In genomic region chr17:57889892-57890856, GRCh38 we compare ENCODE assay signal across 9 cellular contexts. TPM values are rescaled to one million over a fixed set of nuclear protein-coding genes. Genes with fewer than 3 reads are reported as not detected.
DNase-seq lines count a peak whose midpoint lies in the region; ATAC-seq and TF ChIP-seq lines count a peak whose summit lies in the region.
"Had no signal": no experiment of that assay in that cellular context is flagged by ENCODE, and none has a peak within 500 bp of the region (broad histone marks: within the 10 kb centered on the region; RNA-seq: fewer than 3 reads in every experiment).

No MANE protein-coding gene starts in this region.

- DNase-seq in EH (ENCODE audit: low read depth) (peak; percentile 87), adrenal gland (peak; percentile 92 to 98 (median 95)), Right ventricle myocardium superior (peak; percentile 93), renal cortical epithelial cell (ENCODE audit: low read depth) (peak; percentile 91), HuH-7.5 (ENCODE audit: low spot score) (no peak), iPS-NIHi11 (ENCODE audit: low spot score) (no peak)
- no peak for DNase-seq in activated CD4-positive, alpha-beta T cell treated with anti-CD3 and anti-CD28 coated beads, Interleukin-2, amount 50 U/mL, for 4 hours
- DNase-seq: stimulated activated naive CD4-positive, alpha-beta T cell had no signal

- no peak overlapping the region for H3K4me3 ChIP-seq in adrenal gland

- peaks cover 58 to 69% of the 10 kb centered on the region in 2 donors for H3K4me1 ChIP-seq in adrenal gland (replicated peaks in 1 of 2)

- intact Hi-C loops in adrenal gland (cut with DNase I): no loop called here
- intact Hi-C loops in Right ventricle myocardium superior (cut with DNase I): loop anchor here (5.0 kb wide), 1 partner anchor 92 kb away; no protein-coding TSS in a partner anchor

- TF ChIP-seq CTCF in adrenal gland (IDR thresholded peaks at IDR 0.05): peak in 3 of 6 experiments; percentile 16 to 44 (median 44)

- H3K9me3 ChIP-seq in adrenal gland (replicated peaks in 1 of 3): no peaks in the 10 kb centered on the region

- peak; percentile 57 for ATAC-seq in Right ventricle myocardium superior (ENCODE audit: poor library complexity)
- no peak for ATAC-seq in HG03442 (IDR thresholded peaks at IDR 0.05; ENCODE audit: unreplicated experiment)

- TF ChIP-seq POLR2A in adrenal gland (IDR thresholded peaks at IDR 0.05): peak in 1 of 2 donors; percentile 8

- peaks cover 0 to 5% of the 10 kb centered on the region in 2 donors for H3K36me3 ChIP-seq in adrenal gland (replicated peaks in 1 of 2)

- H3K27me3 ChIP-seq in adrenal gland: no peaks in the 10 kb centered on the region

- H3K27ac ChIP-seq in adrenal gland: peak overlapping the region; percentile 65 to 99 (median 96)

- WGBS in adrenal gland, 4 donors: 41 to 61% (median 43%) methylated on average over 4 to 11 of the region's 11 CpGs

RNA-seq across cellular contexts. Expression of gene MRPS23, which starts 40.3 kb away (rescaled TPM):
- total RNA-seq in adrenal gland (10 to 100 TPM in 7 of 8 donors, 1 to 10 TPM in 1; 8.5 to 52.2 (median 36.6) TPM), Right ventricle myocardium superior (89.8 TPM), renal cortical epithelial cell (20.2 and 58.9 TPM in 2 replicates)
- 10 to 100 TPM; 10.3 to 70.4 (median 10.8) TPM for polyA plus RNA-seq in adrenal gland

Comparison
In these comparisons a context has a peak if more than half of its experiments do, and no peak if none do; other contexts are left out.
1. DNase-seq: peak in EH (single experiment), adrenal gland (7 of 7), Right ventricle myocardium superior (single experiment) and renal cortical epithelial cell (single experiment); none in HuH-7.5 (single experiment), activated CD4-positive, alpha-beta T cell treated with anti-CD3 and anti-CD28 coated beads, Interleukin-2, amount 50 U/mL, for 4 hours (0 of 2) and iPS-NIHi11 (single experiment).